8 cellular contexts compared by ENCODE assay signal in the genomic region with DNA sequence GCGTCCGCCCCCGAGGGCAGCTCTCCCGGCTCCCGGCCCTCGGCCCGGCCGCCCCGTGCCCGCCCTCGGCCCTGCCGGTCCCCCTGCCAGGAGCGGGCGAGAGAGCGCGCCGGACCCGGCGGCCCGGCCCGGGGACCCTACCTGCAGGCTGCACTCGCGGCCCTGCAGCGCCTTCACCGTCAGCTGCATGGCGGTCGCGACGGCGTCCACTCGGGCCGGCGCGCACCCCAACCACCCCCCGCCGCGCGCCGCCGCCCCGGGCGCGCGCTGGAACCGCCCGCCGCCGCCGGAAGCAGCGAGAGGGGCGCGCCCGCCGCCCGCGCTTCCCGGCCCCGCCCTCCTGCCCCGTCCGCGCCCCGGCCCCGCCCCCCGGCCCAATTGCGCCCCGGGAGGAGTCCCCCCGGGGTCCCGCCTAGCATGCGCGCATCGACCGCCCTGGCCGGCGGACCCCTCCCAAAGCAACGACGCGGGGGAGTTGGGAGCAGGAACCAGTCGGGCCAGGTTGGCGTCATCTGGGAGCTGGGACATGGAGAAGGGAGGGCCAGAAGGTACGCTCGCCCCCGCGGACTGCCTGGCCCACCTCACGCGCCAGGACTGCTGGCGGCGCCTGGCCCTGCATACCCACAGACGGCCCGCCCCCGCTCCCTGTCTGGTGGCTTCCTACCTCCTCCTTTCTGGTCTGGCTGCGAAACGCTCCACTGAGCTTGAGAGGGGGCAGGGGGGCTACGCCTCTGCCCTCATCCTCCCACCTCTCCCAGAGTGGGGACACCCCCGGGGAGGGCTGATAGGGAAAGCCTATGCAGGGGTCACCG. TPM values are rescaled to one million over a fixed set of nuclear protein-coding genes. Genes with fewer than 3 reads are reported as not detected.
DNase-seq lines count a peak whose midpoint lies in the region; ATAC-seq and TF ChIP-seq lines count a peak whose summit lies in the region.

A gene (minus strand): TSS at position 220 of the 812 bp plus-strand sequence. CDS start 31 bp downstream, at position 189.

- no peaks in the 10 kb centered on the region for H3K9me2 ChIP-seq in SU-DHL-6 (replicated peaks; ENCODE audit: insufficient read depth, low read length)

- CTCF ChIA-PET in GM10248 (lab: Yijun Ruan, JAX) = interaction anchor here (0.6 to 1.5 kb wide), 4 partner anchors 10 to 89 kb away, joined by 3 to 5 read pairs (median 4); no protein-coding TSS in a partner anchor

- H3K4me1 ChIP-seq in HUES6 (ENCODE audit: control insufficient read depth, insufficient read depth, low read length) (peaks cover 21% of the 10 kb centered on the region; the same call in 1 of the 2 replicates), left ventricle myocardium inferior (peaks cover 54% of the 10 kb centered on the region), prostate gland (replicated peaks) (no peaks in the 10 kb centered on the region)

- H3K36me3 ChIP-seq in HUES6 (ENCODE audit: control insufficient read depth, insufficient read depth, low read length) (peaks cover 32% of the 10 kb centered on the region), SU-DHL-6 (ENCODE audit: low read length) (no peaks in the 10 kb centered on the region), left ventricle myocardium inferior (peaks cover 8% of the 10 kb centered on the region), prostate gland (no peaks in the 10 kb centered on the region)

- H3K27ac ChIP-seq in HUES6 (ENCODE audit: low read depth, low read length) (peak within 1 kb of the TSS; percentile 67; the same call in 1 of the 2 replicates), SU-DHL-6 (ENCODE audit: low read depth, low read length) (peak within 1 kb of the TSS; percentile 82), left ventricle myocardium inferior (replicated peaks) (peak within 1 kb of the TSS; percentile 96), prostate gland (peak within 1 kb of the TSS; percentile 80 to 85)

- peak within 1 kb of the TSS; percentile 67 for H3K4me3 ChIP-seq in HUES6 (ENCODE audit: low read depth, low read length)
- H3K4me3 ChIP-seq in SU-DHL-6 (ENCODE audit: insufficient read depth, low read length, poor library complexity, severe bottlenecking) = peak within 1 kb of the TSS; percentile 74
- peak within 1 kb of the TSS; percentile 78 for H3K4me3 ChIP-seq in left ventricle myocardium inferior
- H3K4me3 ChIP-seq in prostate gland = peak within 1 kb of the TSS; percentile 54 to 57

- 0% methylated on average over 1 of the region's 95 CpGs for WGBS in prostate gland

- TF ChIP-seq POLR2A in prostate gland (IDR thresholded peaks at IDR 0.05) = peak; percentile 45

- no peak within 1 kb of the TSS for H2AFZ ChIP-seq in SU-DHL-6 (ENCODE audit: low read depth, low read length, severe bottlenecking)

- peak; percentile 74 for DNase-seq in GM10248 (ENCODE audit: extremely low spot score)
- peak; percentile 80 for DNase-seq in amniotic epithelial cell (ENCODE audit: low read depth)
- DNase-seq in left ventricle myocardium inferior = peak; percentile 64
- peak; percentile 66 for DNase-seq in prostate gland (ENCODE audit: low spot score)
- DNase-seq in KG1 (lab: John Stamatoyannopoulos, UW) = no peak

- POLR2A ChIA-PET in GM10248 (lab: Yijun Ruan, JAX) = no interaction called here

- ATAC-seq in GM21723 (IDR thresholded peaks at IDR 0.05; ENCODE audit: unreplicated experiment) = no peak

- H3K4me2 ChIP-seq in SU-DHL-6 (ENCODE audit: low read depth, low read length, poor library complexity, severe bottlenecking) = peak within 1 kb of the TSS; percentile 89

- peaks cover 26% of the 10 kb centered on the region; the same call in 1 of the 2 replicates for H3K9me3 ChIP-seq in HUES6 (ENCODE audit: control insufficient read depth, insufficient read depth, low read depth, low read length)
- H3K9me3 ChIP-seq in SU-DHL-6 (ENCODE audit: insufficient read depth, low read length) = no peaks in the 10 kb centered on the region
- no peaks in the 10 kb centered on the region for H3K9me3 ChIP-seq in left ventricle myocardium inferior (replicated peaks)
- H3K9me3 ChIP-seq in prostate gland = no peaks in the 10 kb centered on the region

- no peak for TF ChIP-seq CTCF in GM10248 (IDR thresholded peaks at IDR 0.05; ENCODE audit: control extremely low read depth, extremely low read depth, low read depth, missing control alignments)
- TF ChIP-seq CTCF in SU-DHL-6 (IDR thresholded peaks at IDR 0.05; ENCODE audit: insufficient read depth, low read length, poor library complexity, severe bottlenecking) = no peak
- peak; percentile 9 for TF ChIP-seq CTCF in left ventricle myocardium inferior (IDR thresholded peaks at IDR 0.05; ENCODE audit: borderline replicate concordance)
- TF ChIP-seq CTCF in prostate gland (IDR thresholded peaks at IDR 0.05) = peak in 1 of 4 experiments; percentile 10

- H3F3A ChIP-seq in SU-DHL-6 (ENCODE audit: insufficient read depth) = peaks cover 17% of the 10 kb centered on the region

- intact Hi-C loops in left ventricle myocardium inferior (cut with micrococcal nuclease) = no loop called here
- intact Hi-C loops in prostate gland (cut with DNase I) = loop anchor here (5.0 kb wide), 1 partner anchor 49 kb away; a partner anchor contains a TSS

- H3K27me3 ChIP-seq in HUES6 (ENCODE audit: control insufficient read depth, insufficient read depth, low read length) (no peaks in the 10 kb centered on the region), SU-DHL-6 (ENCODE audit: low read length) (no peaks in the 10 kb centered on the region), left ventricle myocardium inferior (ENCODE audit: low read depth) (no peaks in the 10 kb centered on the region), prostate gland (replicated peaks; ENCODE audit: insufficient read depth) (no peaks in the 10 kb centered on the region)

- H3K79me2 ChIP-seq in SU-DHL-6 (ENCODE audit: insufficient read depth, low read length) = peaks cover 18% of the 10 kb centered on the region

- no peaks in the 10 kb centered on the region for H4K20me1 ChIP-seq in SU-DHL-6 (ENCODE audit: low read depth, low read length)

- H3K9ac ChIP-seq in HUES6 (ENCODE audit: low read length) (peak within 1 kb of the TSS; percentile 78), SU-DHL-6 (ENCODE audit: low read length) (peak within 1 kb of the TSS; percentile 100)

RNA-seq across cellular contexts. Expression of the gene that starts here (rescaled TPM):
- 60.2 TPM for total RNA-seq in left ventricle myocardium inferior
- total RNA-seq in prostate gland = 10 to 100 TPM; 31.9 to 53.7 TPM
